In genomic region chrX:130184857-130185256, GRCh38 we compare ENCODE assay signal across 1 cellular context.
A peak's percentile ranks its signal among the peaks of the same experiment; 100 is the strongest.
TF ChIP-seq lines count a peak whose summit lies in the region.

No MANE protein-coding gene starts in this region.

TF ChIP-seq in K562, 482 proteins besides CTCF, POLR2A, EP300 and RAD21:
- TF ChIP-seq CBFA2T3 (IDR thresholded peaks at IDR 0.05) (peak; percentile 30; the same call in 1 of the 2 replicates), HOMEZ (CRISPR knock-in tag; IDR thresholded peaks at IDR 0.05) (no peak)
